Comparison of ENCODE assay signal across 9 cellular contexts in genomic region chr6:124963416-124964083, GRCh38. TPM values are rescaled to one million over a fixed set of nuclear protein-coding genes. Genes with fewer than 3 reads are reported as not detected.
DNase-seq lines count a peak whose midpoint lies in the region; FAIRE-seq and TF ChIP-seq lines count a peak whose summit lies in the region.
"Had no signal": no experiment of that assay in that cellular context is flagged by ENCODE, and none has a peak within 500 bp of the region (broad histone marks: within the 10 kb centered on the region; RNA-seq: fewer than 3 reads in every experiment).

No MANE protein-coding gene starts in this region.

- no peaks in the 10 kb centered on the region for H3K36me3 Mint-ChIP-seq in activated CD4-positive, alpha-beta memory T cell treated with anti-CD3 and anti-CD28 coated beads for 36 hours

- peak overlapping the region; percentile 65 to 68 for H3K4me3 ChIP-seq in neutrophil (ENCODE audit: low read depth in 1 of 2, low read length in 1 of 2)

- H3K9me3 ChIP-seq in neutrophil = no peaks in the 10 kb centered on the region

- FAIRE-seq in frontal cortex (lab: Jason Lieb, UNC) = no peak

- peaks cover 14% of the 10 kb centered on the region for H3K4me1 Mint-ChIP-seq in activated CD4-positive, alpha-beta memory T cell treated with anti-CD3 and anti-CD28 coated beads for 36 hours (ENCODE audit: low read depth)

- intact Hi-C loops in activated CD4-positive, alpha-beta memory T cell treated with anti-CD3 and anti-CD28 coated beads for 36 hours (cut with micrococcal nuclease) = loop anchor here (5.0 kb wide), 1 partner anchor 149 kb away; no protein-coding TSS in a partner anchor

- H3K27me3 Mint-ChIP-seq in activated CD4-positive, alpha-beta memory T cell treated with anti-CD3 and anti-CD28 coated beads for 36 hours = peaks cover 46% of the 10 kb centered on the region

- CTCF ChIA-PET in activated CD4-positive, alpha-beta memory T cell treated with anti-CD3 and anti-CD28 coated beads for 36 hours (lab: Charles Lee) = no interaction called here

- no peak for TF ChIP-seq CTCF in neutrophil (IDR thresholded peaks at IDR 0.05)

- H3K27ac ChIP-seq in neutrophil = peak overlapping the region; percentile 70

- H3K9me3 Mint-ChIP-seq in activated CD4-positive, alpha-beta memory T cell treated with anti-CD3 and anti-CD28 coated beads for 36 hours = no peaks in the 10 kb centered on the region
- H3K9me3 Mint-ChIP-seq: activated B cell treated with CpG ODN at 0.5 μM for 24 hours had no signal

- no peaks in the 10 kb centered on the region for H3K27me3 ChIP-seq in neutrophil

- POLR2A ChIA-PET in activated CD4-positive, alpha-beta memory T cell treated with anti-CD3 and anti-CD28 coated beads for 36 hours (lab: Charles Lee) = no interaction called here

- H3K4me1 ChIP-seq in neutrophil (ENCODE audit: control insufficient read depth in 1 of 2, insufficient read depth in 1 of 2, low read depth in 1 of 2, low read length in 1 of 2) = peaks cover 30 to 31% of the 10 kb centered on the region in 2 experiments

- H3K27ac Mint-ChIP-seq in activated CD4-positive, alpha-beta memory T cell treated with anti-CD3 and anti-CD28 coated beads for 36 hours = no peak overlapping the region
- H3K27ac Mint-ChIP-seq: activated B cell treated with CpG ODN at 0.5 μM for 24 hours had no signal

- H3K4me3 Mint-ChIP-seq in activated CD4-positive, alpha-beta memory T cell treated with anti-CD3 and anti-CD28 coated beads for 36 hours = peak overlapping the region; percentile 44
- H3K4me3 Mint-ChIP-seq: activated B cell treated with CpG ODN at 0.5 μM for 24 hours had no signal

- DNase-seq in NOMO-1 treated with DMSO at 0.1 percent for 48 hours (lab: John Stamatoyannopoulos, UW; ENCODE audit: unreplicated experiment) (peak; percentile 34), NOMO-1 treated with dmso at 0.1 percent for 144 hours (lab: John Stamatoyannopoulos, UW; ENCODE audit: unreplicated experiment) (no peak), frontal cortex (ENCODE audit: low spot score in 2 of 2) (peak; percentile 14 to 47), SHP77 treated with DMSO at 0.1 percent for 48 hours (lab: John Stamatoyannopoulos, UW) (no peak), NCI-H2029 (lab: John Stamatoyannopoulos, UW) (no peak)
- no peak for DNase-seq in activated CD4-positive, alpha-beta memory T cell treated with anti-CD3 and anti-CD28 coated beads for 36 hours
- no peak for DNase-seq in NK-92 treated with Interleukin-12 subunit alpha and Interleukin-12 subunit beta, amount 100 ng/mL, for 24 hours (lab: John Stamatoyannopoulos, UW)
- DNase-seq: activated B cell treated with CpG ODN at 0.5 μM for 24 hours had no signal

- no peaks in the 10 kb centered on the region for H3K36me3 ChIP-seq in neutrophil

RNA-seq across cellular contexts. Expression of gene RNF217, which starts 1.3 kb away (rescaled TPM):
- total RNA-seq in activated CD4-positive, alpha-beta memory T cell treated with anti-CD3 and anti-CD28 coated beads for 36 hours = 1 to 10 TPM in 1 of 2 experiments, under 1 TPM in 1; 0.52 to 1.1 TPM
- total RNA-seq in frontal cortex = 17.1 TPM
- total RNA-seq: activated B cell treated with CpG ODN at 0.5 μM for 24 hours had no signal

Comparison
In these comparisons a context has a peak if more than half of its experiments do, and no peak if none do; other contexts are left out.
1. DNase-seq: peak in NOMO-1 treated with DMSO at 0.1 percent for 48 hours (single experiment) and frontal cortex (2 of 2); none in NOMO-1 treated with dmso at 0.1 percent for 144 hours (single experiment), activated CD4-positive, alpha-beta memory T cell treated with anti-CD3 and anti-CD28 coated beads for 36 hours (single experiment), NK-92 treated with Interleukin-12 subunit alpha and Interleukin-12 subunit beta, amount 100 ng/mL, for 24 hours (single experiment), SHP77 treated with DMSO at 0.1 percent for 48 hours (single experiment) and NCI-H2029 (single experiment).